ENCODE assay signal across 37 cellular contexts in genomic region chr1:3231245-3231644, GRCh38.
"Had no signal": no experiment of that assay in that cellular context is flagged by ENCODE, and none has a peak within 500 bp of the region (broad histone marks: within the 10 kb centered on the region; RNA-seq: fewer than 3 reads in every experiment).

No MANE protein-coding gene starts in this region.

- H3K27ac Mint-ChIP-seq: activated B cell treated with CpG ODN at 0.5 μM for 24 hours; activated CD4-positive, alpha-beta memory T cell treated with anti-CD3 and anti-CD28 coated beads for 36 hours; activated CD4-positive, alpha-beta T cell treated with anti-CD3 and anti-CD28 coated beads, Interleukin-2, amount 10 ng/mL, durations not matched to agents 24 days and 14 days; activated CD8-positive, alpha-beta T cell treated with anti-CD3 and anti-CD28 coated beads for 36 hours; activated naive CD4-positive, alpha-beta T cell treated with anti-CD3 and anti-CD28 coated beads for 36 hours; activated naive CD4-positive, alpha-beta T cell treated with anti-CD3 and anti-CD28 coated beads, Interleukin-2, amount 50 U/mL, for 72 hours; activated naive CD8-positive, alpha-beta T cell treated with anti-CD3 and anti-CD28 coated beads, Interleukin-2, amount 10 ng/mL, durations not matched to agents 7 days and 5 days; activated naive CD8-positive, alpha-beta T cell treated with anti-CD3 and anti-CD28 coated beads, Interleukin-2, amount 50 U/mL, for 24 hours; activated T-cell treated with anti-CD3 and anti-CD28 coated beads, Interleukin-2, amount 50 U/mL, for 72 hours; activated T-helper 1 cell treated with anti-CD3 and anti-CD28 coated beads, Interleukin-12 subunit alpha, Interleukin-12 subunit beta, Interleukin-2, Interleukin-4 antibody, amounts not matched to agents 30 ng/mL and 10 ng/mL and 1 ng/mL, durations not matched to agents 14 hours and 24 hours and 36 hours; activated T-helper 17 cell treated with anti-CD3 and anti-CD28 coated beads, Interleukin-2, amount 50 U/mL, for 72 hours; T-helper 1 cell treated with Interleukin-12 subunit alpha and Interleukin-12 subunit beta and Interleukin-4 antibody, amounts not matched to agents 30 μg/mL and 1 μg/mL, for 36 hours; T-helper 2 cell treated with Interferon-gamma antibody and Interleukin-4, amounts not matched to agents 5 μg/mL and 100 μg/mL, for 36 hours had no signal

- H3K9me3 Mint-ChIP-seq: activated B cell treated with CpG ODN at 0.5 μM for 24 hours; activated CD4-positive, alpha-beta memory T cell treated with anti-CD3 and anti-CD28 coated beads for 36 hours; activated CD4-positive, alpha-beta T cell treated with anti-CD3 and anti-CD28 coated beads, Interleukin-2, amount 10 ng/mL, durations not matched to agents 24 days and 14 days; activated CD8-positive, alpha-beta T cell treated with anti-CD3 and anti-CD28 coated beads for 36 hours; activated naive CD4-positive, alpha-beta T cell treated with anti-CD3 and anti-CD28 coated beads for 36 hours; activated naive CD4-positive, alpha-beta T cell treated with anti-CD3 and anti-CD28 coated beads, Interleukin-2, amount 50 U/mL, for 72 hours; activated naive CD8-positive, alpha-beta T cell treated with anti-CD3 and anti-CD28 coated beads, Interleukin-2, amount 10 ng/mL, durations not matched to agents 7 days and 5 days; activated naive CD8-positive, alpha-beta T cell treated with anti-CD3 and anti-CD28 coated beads, Interleukin-2, amount 50 U/mL, for 24 hours; activated T-cell treated with anti-CD3 and anti-CD28 coated beads, Interleukin-2, amount 50 U/mL, for 4 hours; activated T-cell treated with anti-CD3 and anti-CD28 coated beads, Interleukin-2, amount 50 U/mL, for 72 hours; activated T-helper 1 cell treated with anti-CD3 and anti-CD28 coated beads, Interleukin-12 subunit alpha, Interleukin-12 subunit beta, Interleukin-2, Interleukin-4 antibody, amounts not matched to agents 30 ng/mL and 10 ng/mL and 1 ng/mL, durations not matched to agents 14 hours and 24 hours and 36 hours; activated T-helper 17 cell treated with anti-CD3 and anti-CD28 coated beads, Interleukin-2, amount 50 U/mL, for 72 hours; brain; central memory CD8-positive, alpha-beta T cell; T-helper 1 cell treated with Interleukin-12 subunit alpha and Interleukin-12 subunit beta and Interleukin-4 antibody, amounts not matched to agents 30 μg/mL and 1 μg/mL, for 36 hours; T-helper 2 cell treated with Interferon-gamma antibody and Interleukin-4, amounts not matched to agents 5 μg/mL and 100 μg/mL, for 36 hours had no signal

- H3K36me3 ChIP-seq: ascending aorta, cardiac muscle cell had no signal

- H3K27me3 ChIP-seq: ascending aorta, cardiac muscle cell had no signal

- H3K9me3 ChIP-seq: ascending aorta had no signal

- H3K4me1 Mint-ChIP-seq: activated B cell treated with CpG ODN at 0.5 μM for 24 hours; activated CD4-positive, alpha-beta T cell treated with anti-CD3 and anti-CD28 coated beads, Interleukin-2, amount 10 ng/mL, durations not matched to agents 24 days and 14 days; activated naive CD8-positive, alpha-beta T cell treated with anti-CD3 and anti-CD28 coated beads, Interleukin-2, amount 10 ng/mL, durations not matched to agents 7 days and 5 days; activated naive CD8-positive, alpha-beta T cell treated with anti-CD3 and anti-CD28 coated beads, Interleukin-2, amount 50 U/mL, for 24 hours; activated T-helper 17 cell treated with anti-CD3 and anti-CD28 coated beads, Interleukin-2, amount 50 U/mL, for 72 hours; central memory CD8-positive, alpha-beta T cell had no signal

- H3K4me3 ChIP-seq: ascending aorta, cardiac muscle cell had no signal

- H3K36me3 Mint-ChIP-seq: activated CD4-positive, alpha-beta memory T cell treated with anti-CD3 and anti-CD28 coated beads for 36 hours; activated naive CD4-positive, alpha-beta T cell treated with anti-CD3 and anti-CD28 coated beads, Interleukin-2, amount 50 U/mL, for 72 hours; activated naive CD8-positive, alpha-beta T cell treated with anti-CD3 and anti-CD28 coated beads, Interleukin-2, amount 10 ng/mL, durations not matched to agents 7 days and 5 days; brain had no signal

- DNase-seq: activated B cell treated with CpG ODN at 0.5 μM for 24 hours; activated CD4-positive, alpha-beta memory T cell treated with anti-CD3 and anti-CD28 coated beads for 36 hours; activated CD4-positive, alpha-beta T cell treated with anti-CD3 and anti-CD28 coated beads for 4 hours; activated CD4-positive, alpha-beta T cell treated with anti-CD3 and anti-CD28 coated beads, Interleukin-2, amount 10 ng/mL, durations not matched to agents 24 days and 14 days; activated CD4-positive, alpha-beta T cell treated with anti-CD3 and anti-CD28 coated beads, Interleukin-2, amount 50 U/mL, for 1 hour; activated CD4-positive, alpha-beta T cell treated with anti-CD3 and anti-CD28 coated beads, Interleukin-2, amount 50 U/mL, for 4 hours; activated CD4-positive, CD25-positive, alpha-beta regulatory T cell treated with anti-CD3 and anti-CD28 coated beads, Interleukin-2, amount 50 U/mL, for 72 hours; activated CD8-positive, alpha-beta memory T cell treated with anti-CD3 and anti-CD28 coated beads, Interleukin-2, amount 50 U/mL, for 4 hours; activated CD8-positive, alpha-beta T cell treated with anti-CD3 and anti-CD28 coated beads for 36 hours; activated effector memory CD4-positive, alpha-beta T cell treated with anti-CD3 and anti-CD28 coated beads, Interleukin-2, amount 50 U/mL, for 16 hours; activated gamma-delta T cell treated with Interleukin-2 at 50 U/mL for 16 hours; activated naive CD4-positive, alpha-beta T cell; activated naive CD4-positive, alpha-beta T cell treated with anti-CD3 and anti-CD28 coated beads for 36 hours; activated naive CD4-positive, alpha-beta T cell treated with anti-CD3 and anti-CD28 coated beads, Interleukin-2, amount 50 U/mL, for 16 hours; activated naive CD8-positive, alpha-beta T cell treated with anti-CD3 and anti-CD28 coated beads, Interleukin-2, amount 10 ng/mL, durations not matched to agents 7 days and 5 days; activated naive CD8-positive, alpha-beta T cell treated with anti-CD3 and anti-CD28 coated beads, Interleukin-2, amount 50 U/mL, for 24 hours; activated T-cell treated with anti-CD3 and anti-CD28 coated beads for 4 hours; activated T-cell treated with anti-CD3 and anti-CD28 coated beads, Interleukin-2, amount 50 U/mL, for 1 hour; activated T-cell treated with anti-CD3 and anti-CD28 coated beads, Interleukin-2, amount 50 U/mL, for 4 hours; activated T-cell treated with anti-CD3 and anti-CD28 coated beads, Interleukin-2, amount 50 U/mL, for 72 hours; amygdala; anterior cingulate cortex; caudate nucleus; cerebellar nuclear complex; T-helper 1 cell; T-helper 2 cell; T-helper 9 cell had no signal

- H3K27me3 Mint-ChIP-seq: activated B cell treated with CpG ODN at 0.5 μM for 24 hours; activated CD4-positive, alpha-beta T cell treated with anti-CD3 and anti-CD28 coated beads, Interleukin-2, amount 10 ng/mL, durations not matched to agents 24 days and 14 days; activated CD8-positive, alpha-beta T cell treated with anti-CD3 and anti-CD28 coated beads for 36 hours; activated naive CD8-positive, alpha-beta T cell treated with anti-CD3 and anti-CD28 coated beads, Interleukin-2, amount 50 U/mL, for 24 hours; activated T-helper 17 cell treated with anti-CD3 and anti-CD28 coated beads, Interleukin-2, amount 50 U/mL, for 72 hours; brain; central memory CD8-positive, alpha-beta T cell had no signal

- ATAC-seq: activated CD8-positive, alpha-beta T cell treated with anti-CD3 and anti-CD28 coated beads for 36 hours; activated naive CD4-positive, alpha-beta T cell treated with anti-CD3 and anti-CD28 coated beads, Interleukin-2, amount 50 U/mL, for 72 hours; activated naive CD8-positive, alpha-beta T cell treated with anti-CD3 and anti-CD28 coated beads, Interleukin-2, amount 50 U/mL, for 24 hours; activated T-cell treated with anti-CD3 and anti-CD28 coated beads, Interleukin-2, amount 50 U/mL, for 4 hours; activated T-cell treated with anti-CD3 and anti-CD28 coated beads, Interleukin-2, amount 50 U/mL, for 72 hours; activated T-helper 17 cell treated with anti-CD3 and anti-CD28 coated beads, Interleukin-2, amount 50 U/mL, for 72 hours had no signal

- H3K4me3 Mint-ChIP-seq: activated B cell treated with CpG ODN at 0.5 μM for 24 hours; activated CD4-positive, alpha-beta memory T cell treated with anti-CD3 and anti-CD28 coated beads for 36 hours; activated CD4-positive, alpha-beta T cell treated with anti-CD3 and anti-CD28 coated beads, Interleukin-2, amount 10 ng/mL, durations not matched to agents 24 days and 14 days; activated CD8-positive, alpha-beta T cell treated with anti-CD3 and anti-CD28 coated beads for 36 hours; activated naive CD4-positive, alpha-beta T cell treated with anti-CD3 and anti-CD28 coated beads for 36 hours; activated naive CD8-positive, alpha-beta T cell treated with anti-CD3 and anti-CD28 coated beads, Interleukin-2, amount 10 ng/mL, durations not matched to agents 7 days and 5 days; activated naive CD8-positive, alpha-beta T cell treated with anti-CD3 and anti-CD28 coated beads, Interleukin-2, amount 50 U/mL, for 24 hours; activated T-cell treated with anti-CD3 and anti-CD28 coated beads, Interleukin-2, amount 50 U/mL, for 4 hours; activated T-cell treated with anti-CD3 and anti-CD28 coated beads, Interleukin-2, amount 50 U/mL, for 72 hours; activated T-helper 1 cell treated with anti-CD3 and anti-CD28 coated beads, Interleukin-12 subunit alpha, Interleukin-12 subunit beta, Interleukin-2, Interleukin-4 antibody, amounts not matched to agents 30 ng/mL and 10 ng/mL and 1 ng/mL, durations not matched to agents 14 hours and 24 hours and 36 hours; activated T-helper 17 cell treated with anti-CD3 and anti-CD28 coated beads, Interleukin-2, amount 50 U/mL, for 72 hours; brain; central memory CD8-positive, alpha-beta T cell; T-helper 1 cell treated with Interleukin-12 subunit alpha and Interleukin-12 subunit beta and Interleukin-4 antibody, amounts not matched to agents 30 μg/mL and 1 μg/mL, for 36 hours; T-helper 2 cell treated with Interferon-gamma antibody and Interleukin-4, amounts not matched to agents 5 μg/mL and 100 μg/mL, for 36 hours had no signal

- H3K27ac ChIP-seq: ascending aorta, cardiac muscle cell, VCaP had no signal
